Comparison of ENCODE assay signal across 8 cellular contexts in genomic region chr19:23758187-23759074, GRCh38. TPM values are rescaled to one million over a fixed set of nuclear protein-coding genes. Genes with fewer than 3 reads are reported as not detected.
DNase-seq lines count a peak whose midpoint lies in the region; ATAC-seq and TF ChIP-seq lines count a peak whose summit lies in the region.

ZNF681 (minus strand) TSS chr19:23758891; CDS start chr19:23758749, 142 bp downstream.

- no peak for TF ChIP-seq CTCF in MCF 10A (IDR thresholded peaks at IDR 0.05; ENCODE audit: unreplicated experiment)

- H3K9me3 Mint-ChIP-seq in MCF 10A (ENCODE audit: unreplicated experiment) = peaks cover 21% of the 10 kb centered on the region

- CTCF ChIA-PET in MCF 10A (lab: Yijun Ruan, JAX) = interaction anchor here (0.6 to 0.7 kb wide), 3 partner anchors 593 to 1889 kb away, joined by 3 read pairs; no protein-coding TSS in a partner anchor

- BruUV-seq in MCF 10A (replicated peaks; lab: Mats Ljungman, UMichigan) = no TSS peak

- H3K4me1 Mint-ChIP-seq in MCF 10A (ENCODE audit: insufficient read depth, unreplicated experiment) = no peaks in the 10 kb centered on the region

- H3K27me3 Mint-ChIP-seq in MCF 10A (ENCODE audit: insufficient read depth, unreplicated experiment) = no peaks in the 10 kb centered on the region

- in situ Hi-C loops in T47D (cut with HindIII; ENCODE audit: low pct_unique_long_range_greater_than_20kb, low sequenced_read_pairs) = no loop called here

- H3K4me3 Mint-ChIP-seq in MCF 10A (ENCODE audit: unreplicated experiment) = no peak within 1 kb of the TSS

- intact Hi-C loops in MCF 10A (cut with micrococcal nuclease) = no loop called here

- H3K27ac Mint-ChIP-seq in MCF 10A (ENCODE audit: low read depth, unreplicated experiment) = no peak within 1 kb of the TSS

- H3K36me3 Mint-ChIP-seq in MCF 10A (ENCODE audit: insufficient read depth, unreplicated experiment) = no peaks in the 10 kb centered on the region

- DNase-seq in T47D (ENCODE audit: low read depth in 1 of 2, low spot score in 1 of 2) (peak; percentile 64 to 96), MCF 10A (ENCODE audit: unreplicated experiment) (no peak), NCI-H2196 (lab: John Stamatoyannopoulos, UW; ENCODE audit: unreplicated experiment) (peak; percentile 75), medulla oblongata (ENCODE audit: extremely low spot score) (peak; percentile 95)
- peak; percentile 84 to 89 for DNase-seq in activated CD4-positive, alpha-beta T cell treated with anti-CD3 and anti-CD28 coated beads, Interleukin-2, amount 50 U/mL, for 48 hours
- peak; percentile 83 for DNase-seq in effector CD4-positive, alpha-beta T cell
- peak; percentile 66 to 72 (median 66) for DNase-seq in stimulated activated CD4-positive, alpha-beta T cell treated with anti-CD3 and anti-CD28 coated beads, TNF-alpha, amount 100 ng/mL, for 4 hours (ENCODE audit: low read depth in 3 of 3)

- POLR2A ChIA-PET in MCF 10A (lab: Yijun Ruan, JAX) = interaction anchor here (0.6 kb wide), 1 partner anchor 61 kb away, joined by 3 read pairs; no protein-coding TSS in a partner anchor

- peak; percentile 93 for ATAC-seq in HG02973 (IDR thresholded peaks at IDR 0.05; ENCODE audit: unreplicated experiment)

RNA-seq across cellular contexts. Expression of gene ZNF681, which starts in this region (rescaled TPM):
- not detected in 2 replicates for total RNA-seq in MCF 10A (2022)
